ENCODE assay signal across 22 cellular contexts in genomic region chr1:160503087-160503486, GRCh38. TPM values are rescaled to one million over a fixed set of nuclear protein-coding genes. Genes with fewer than 3 reads are reported as not detected.
"Had no signal": no experiment of that assay in that cellular context is flagged by ENCODE, and none has a peak within 500 bp of the region (broad histone marks: within the 10 kb centered on the region; RNA-seq: fewer than 3 reads in every experiment).

No MANE protein-coding gene starts in this region.

- ATAC-seq: gastrocnemius medialis; heart left ventricle; stimulated activated naive CD8-positive, alpha-beta T cell treated with anti-CD3 and anti-CD28 coated beads, Interleukin-15, Interleukin-2, amounts not matched to agents 100 U/mL and 50 U/mL, for 24 hours had no signal

- DNase-seq: activated CD4-positive, alpha-beta memory T cell treated with anti-CD3 and anti-CD28 coated beads for 36 hours; activated gamma-delta T cell treated with Interleukin-2 at 50 U/mL for 16 hours; activated T-cell treated with anti-CD3 and anti-CD28 coated beads, Interleukin-2, amount 50 U/mL, for 48 hours; endodermal cell; gastrocnemius medialis; heart left ventricle; posterior cingulate gyrus; retina; SK-N-SH; stimulated activated CD4-positive, alpha-beta T cell treated with anti-CD3 and anti-CD28 coated beads, Interleukin-4, amount 100 ng/mL, for 24 hours; stimulated activated naive CD8-positive, alpha-beta T cell treated with anti-CD3 and anti-CD28 coated beads, Interleukin-15, Interleukin-2, amounts not matched to agents 100 U/mL and 50 U/mL, for 24 hours; T-helper 1 cell; upper lobe of left lung had no signal

- H3K4me3 Mint-ChIP-seq: activated CD4-positive, alpha-beta memory T cell treated with anti-CD3 and anti-CD28 coated beads for 36 hours; endodermal cell had no signal

- H3K4me1 ChIP-seq: ascending aorta, breast epithelium, gastrocnemius medialis, upper lobe of left lung had no signal

- FAIRE-seq: islet of Langerhans had no signal

- H3K27ac Mint-ChIP-seq: activated CD4-positive, alpha-beta memory T cell treated with anti-CD3 and anti-CD28 coated beads for 36 hours; endodermal cell had no signal

- H3K27me3 ChIP-seq: ascending aorta, breast epithelium, gastrocnemius medialis, upper lobe of left lung had no signal

- H3K9me3 ChIP-seq: gastrocnemius medialis, SK-N-SH had no signal

- H3K4me2 ChIP-seq: SK-N-SH had no signal

- H3K4me3 ChIP-seq: ascending aorta, breast epithelium, gastrocnemius medialis, heart left ventricle, lung, upper lobe of left lung had no signal

- H3K4me1 Mint-ChIP-seq: endodermal cell had no signal

- H3K27ac ChIP-seq: ascending aorta, breast epithelium, gastrocnemius medialis, upper lobe of left lung, VCaP had no signal

- H3K9ac ChIP-seq: SK-N-SH had no signal

- H3K36me3 ChIP-seq: ascending aorta, breast epithelium, gastrocnemius medialis, heart left ventricle, upper lobe of left lung had no signal

- H3K27me3 Mint-ChIP-seq: activated CD4-positive, alpha-beta memory T cell treated with anti-CD3 and anti-CD28 coated beads for 36 hours had no signal

RNA-seq across cellular contexts. Expression of gene SLAMF6, which starts 20.0 kb away (rescaled TPM):
- total RNA-seq: ascending aorta, cerebellum, dermis microvascular lymphatic vessel endothelial cell, endodermal cell, epithelial cell of proximal tubule, temporal lobe had no signal
- polyA plus RNA-seq: SK-N-SH had no signal
